In genomic region chr15:52103217-52104207, GRCh38 we compare ENCODE assay signal across 9 cellular contexts. TPM values are rescaled to one million over a fixed set of nuclear protein-coding genes. Genes with fewer than 3 reads are reported as not detected.
A peak's percentile ranks its signal among the peaks of the same experiment; 100 is the strongest.
DNase-seq lines count a peak whose midpoint lies in the region; ATAC-seq and TF ChIP-seq lines count a peak whose summit lies in the region.
"Had no signal": no experiment of that assay in that cellular context is flagged by ENCODE, and none has a peak within 500 bp of the region (broad histone marks: within the 10 kb centered on the region; RNA-seq: fewer than 3 reads in every experiment).

No MANE protein-coding gene starts in this region.

- H3K4me1 ChIP-seq in HEK293 (ENCODE audit: control insufficient read depth, insufficient read depth, low read length) (0 out of 2 replicates have a peak, but pooled peaks cover 2% of the 10 kb centered on the region), skeletal muscle satellite cell (ENCODE audit: control insufficient read depth, insufficient read depth, low read length) (peaks cover 26% of the 10 kb centered on the region)

- H3K27ac Mint-ChIP-seq in activated CD8-positive, alpha-beta T cell treated with anti-CD3 and anti-CD28 coated beads for 36 hours: no peak overlapping the region
- H3K27ac Mint-ChIP-seq in activated CD8-positive, alpha-beta T cell treated with anti-CD3 and anti-CD28 coated beads, Interleukin-2, amount 10 ng/mL, durations not matched to agents 7 days and 5 days: no peak overlapping the region
- H3K27ac Mint-ChIP-seq: activated naive CD4-positive, alpha-beta T cell treated with anti-CD3 and anti-CD28 coated beads, Interleukin-2, amount 50 U/mL, for 24 hours had no signal

- peak overlapping the region; percentile 73 for H3K9ac ChIP-seq in skeletal muscle satellite cell (ENCODE audit: low read depth, low read length)

- no peaks in the 10 kb centered on the region for H3K9me3 ChIP-seq in HEK293 (ENCODE audit: control insufficient read depth, insufficient read depth, low read depth, low read length)
- no peaks in the 10 kb centered on the region for H3K9me3 ChIP-seq in skeletal muscle satellite cell (replicated peaks; ENCODE audit: low read length)

- H3K27me3 ChIP-seq in skeletal muscle satellite cell (ENCODE audit: control insufficient read depth, insufficient read depth, low read length): no peaks in the 10 kb centered on the region

- intact Hi-C loops in activated CD8-positive, alpha-beta T cell treated with anti-CD3 and anti-CD28 coated beads for 36 hours (cut with micrococcal nuclease): no loop called here

- TF ChIP-seq CTCF in activated CD8-positive, alpha-beta T cell treated with anti-CD3 and anti-CD28 coated beads for 36 hours (IDR thresholded peaks at IDR 0.05): no peak
- TF ChIP-seq CTCF in HEK293 (tag by site-specific recombination; IDR thresholded peaks at IDR 0.05): no peak

- POLR2A ChIA-PET in activated CD8-positive, alpha-beta T cell treated with anti-CD3 and anti-CD28 coated beads for 36 hours (lab: Charles Lee): no interaction called here
- POLR2A ChIA-PET in activated CD8-positive, alpha-beta T cell treated with anti-CD3 and anti-CD28 coated beads, Interleukin-2, amount 10 ng/mL, durations not matched to agents 7 days and 5 days (lab: Charles Lee): interaction anchor here (1.0 kb wide), 1 partner anchor 132 kb away, joined by 4 read pairs; the partner anchor contains the start of gene LEO1
- POLR2A ChIA-PET in HEK293 (lab: Yijun Ruan, JAX): interaction anchor here (0.6 kb wide), 3 partner anchors 26 to 98 kb away, joined by 3 read pairs; no protein-coding TSS in a partner anchor

- no peaks in the 10 kb centered on the region for H3K9me3 Mint-ChIP-seq in activated CD8-positive, alpha-beta T cell treated with anti-CD3 and anti-CD28 coated beads for 36 hours
- H3K9me3 Mint-ChIP-seq in activated CD8-positive, alpha-beta T cell treated with anti-CD3 and anti-CD28 coated beads, Interleukin-2, amount 10 ng/mL, durations not matched to agents 7 days and 5 days (ENCODE audit: insufficient read depth): no peaks in the 10 kb centered on the region
- H3K9me3 Mint-ChIP-seq: activated naive CD4-positive, alpha-beta T cell treated with anti-CD3 and anti-CD28 coated beads, Interleukin-2, amount 50 U/mL, for 24 hours had no signal

- no peaks in the 10 kb centered on the region for H3K36me3 Mint-ChIP-seq in activated CD8-positive, alpha-beta T cell treated with anti-CD3 and anti-CD28 coated beads for 36 hours (ENCODE audit: low read depth)
- no peaks in the 10 kb centered on the region for H3K36me3 Mint-ChIP-seq in activated CD8-positive, alpha-beta T cell treated with anti-CD3 and anti-CD28 coated beads, Interleukin-2, amount 10 ng/mL, durations not matched to agents 7 days and 5 days (ENCODE audit: low read depth)

- H3K4me2 ChIP-seq in skeletal muscle satellite cell (ENCODE audit: low read length): peak overlapping the region; percentile 51

- DNase-seq in activated CD8-positive, alpha-beta T cell treated with anti-CD3 and anti-CD28 coated beads for 36 hours: peak; percentile 37
- no peak for DNase-seq in activated CD8-positive, alpha-beta T cell treated with anti-CD3 and anti-CD28 coated beads, Interleukin-2, amount 10 ng/mL, durations not matched to agents 7 days and 5 days
- DNase-seq in MV-4-11 (lab: John Stamatoyannopoulos, UW) (peak; percentile 49), epithelial cell of prostate (ENCODE audit: low read depth, low spot score) (peak; percentile 77), SHP77 treated with DMSO at 0.1 percent for 48 hours (lab: John Stamatoyannopoulos, UW) (no peak)
- no peak for DNase-seq in activated CD8-positive, alpha-beta memory T cell treated with anti-CD3 and anti-CD28 coated beads, Interleukin-2, amount 50 U/mL, for 48 hours

- no peak overlapping the region for H3K4me3 ChIP-seq in HEK293 (ENCODE audit: low read depth, low read length)
- no peak overlapping the region for H3K4me3 ChIP-seq in skeletal muscle satellite cell (ENCODE audit: low read length)

- H3K36me3 ChIP-seq in HEK293 (ENCODE audit: control insufficient read depth in 2 of 2, insufficient read depth in 1 of 2, low read length in 2 of 2) (no peaks in the 10 kb centered on the region), skeletal muscle satellite cell (ENCODE audit: insufficient read depth, low read length) (no peaks in the 10 kb centered on the region)

- CTCF ChIA-PET in activated CD8-positive, alpha-beta T cell treated with anti-CD3 and anti-CD28 coated beads for 36 hours (lab: Charles Lee): interaction anchor here (0.6 kb wide), 1 partner anchor 25 kb away, joined by 3 read pairs; no protein-coding TSS in a partner anchor
- CTCF ChIA-PET in activated CD8-positive, alpha-beta T cell treated with anti-CD3 and anti-CD28 coated beads, Interleukin-2, amount 10 ng/mL, durations not matched to agents 7 days and 5 days (lab: Charles Lee): interaction anchor here (1.1 to 1.8 kb wide), 3 partner anchors 23 to 105 kb away, joined by 3 to 6 read pairs (median 4); no protein-coding TSS in a partner anchor
- CTCF ChIA-PET in HEK293 (lab: Yijun Ruan, JAX): interaction anchor here (0.6 kb wide), 1 partner anchor 47 kb away, joined by 3 read pairs; no protein-coding TSS in a partner anchor

- H3K4me1 Mint-ChIP-seq in activated CD8-positive, alpha-beta T cell treated with anti-CD3 and anti-CD28 coated beads for 36 hours (ENCODE audit: low read depth): no peaks in the 10 kb centered on the region
- peaks cover 7% of the 10 kb centered on the region for H3K4me1 Mint-ChIP-seq in activated CD8-positive, alpha-beta T cell treated with anti-CD3 and anti-CD28 coated beads, Interleukin-2, amount 10 ng/mL, durations not matched to agents 7 days and 5 days (ENCODE audit: low read depth)
- H3K4me1 Mint-ChIP-seq: activated naive CD4-positive, alpha-beta T cell treated with anti-CD3 and anti-CD28 coated beads, Interleukin-2, amount 50 U/mL, for 24 hours had no signal

- H3K27me3 Mint-ChIP-seq in activated CD8-positive, alpha-beta T cell treated with anti-CD3 and anti-CD28 coated beads for 36 hours: peaks cover 2% of the 10 kb centered on the region
- H3K27me3 Mint-ChIP-seq in activated CD8-positive, alpha-beta T cell treated with anti-CD3 and anti-CD28 coated beads, Interleukin-2, amount 10 ng/mL, durations not matched to agents 7 days and 5 days (ENCODE audit: low read depth): peaks cover 10% of the 10 kb centered on the region

- no peak overlapping the region for H3K4me3 Mint-ChIP-seq in activated CD8-positive, alpha-beta T cell treated with anti-CD3 and anti-CD28 coated beads for 36 hours
- H3K4me3 Mint-ChIP-seq in activated CD8-positive, alpha-beta T cell treated with anti-CD3 and anti-CD28 coated beads, Interleukin-2, amount 10 ng/mL, durations not matched to agents 7 days and 5 days: no peak overlapping the region
- H3K4me3 Mint-ChIP-seq: activated naive CD4-positive, alpha-beta T cell treated with anti-CD3 and anti-CD28 coated beads, Interleukin-2, amount 50 U/mL, for 24 hours had no signal

- H3K27ac ChIP-seq in HEK293 (ENCODE audit: extremely low read depth, low read depth, low read length): no peak overlapping the region
- peak overlapping the region; percentile 52 for H3K27ac ChIP-seq in epithelial cell of prostate

- peak; percentile 82 for ATAC-seq in activated CD8-positive, alpha-beta T cell treated with anti-CD3 and anti-CD28 coated beads for 36 hours
- ATAC-seq in activated CD8-positive, alpha-beta T cell treated with anti-CD3 and anti-CD28 coated beads, Interleukin-2, amount 10 ng/mL, durations not matched to agents 7 days and 5 days: no peak

TF ChIP-seq in HEK293, 187 proteins besides CTCF, POLR2A, EP300 and RAD21 (continues in another document):
- TF ChIP-seq, protein P1, sequence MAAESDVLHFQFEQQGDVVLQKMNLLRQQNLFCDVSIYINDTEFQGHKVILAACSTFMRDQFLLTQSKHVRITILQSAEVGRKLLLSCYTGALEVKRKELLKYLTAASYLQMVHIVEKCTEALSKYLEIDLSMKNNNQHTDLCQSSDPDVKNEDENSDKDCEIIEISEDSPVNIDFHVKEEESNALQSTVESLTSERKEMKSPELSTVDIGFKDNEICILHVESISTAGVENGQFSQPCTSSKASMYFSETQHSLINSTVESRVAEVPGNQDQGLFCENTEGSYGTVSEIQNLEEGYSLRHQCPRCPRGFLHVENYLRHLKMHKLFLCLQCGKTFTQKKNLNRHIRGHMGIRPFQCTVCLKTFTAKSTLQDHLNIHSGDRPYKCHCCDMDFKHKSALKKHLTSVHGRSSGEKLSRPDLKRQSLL (tag by site-specific recombination; IDR thresholded peaks at IDR 0.05): no peak
- TF ChIP-seq ZNF660 (tag by site-specific recombination; IDR thresholded peaks at IDR 0.05) (peak; percentile 57; the same call in 1 of the 2 replicates), SP7 (tag by site-specific recombination; IDR thresholded peaks at IDR 0.05) (0 out of 2 replicates have a peak, but pooled peaks have one; percentile 12), PRDM10 (tag by site-specific recombination; IDR thresholded peaks at IDR 0.05) (0 out of 2 replicates have a peak, but pooled peaks have one; percentile 41)

RNA-seq across cellular contexts. Expression of gene BCL2L10, which starts 9.1 kb away (rescaled TPM):
- total RNA-seq in activated CD8-positive, alpha-beta T cell treated with anti-CD3 and anti-CD28 coated beads for 36 hours: not detected
- total RNA-seq in activated CD8-positive, alpha-beta T cell treated with anti-CD3 and anti-CD28 coated beads, Interleukin-2, amount 10 ng/mL, durations not matched to agents 7 days and 5 days: under 1 TPM in 1 of 2 experiments, not detected in 1; 0.26 TPM
- not detected in 2 replicates for total RNA-seq in skeletal muscle satellite cell (2012; rRNA removed)

Comparison
In these comparisons a context has a peak if more than half of its experiments do, and no peak if none do; other contexts are left out.
1. DNase-seq: peak in activated CD8-positive, alpha-beta T cell treated with anti-CD3 and anti-CD28 coated beads for 36 hours (single experiment), MV-4-11 (single experiment) and epithelial cell of prostate (single experiment); none in activated CD8-positive, alpha-beta T cell treated with anti-CD3 and anti-CD28 coated beads, Interleukin-2, amount 10 ng/mL, durations not matched to agents 7 days and 5 days (single experiment), activated CD8-positive, alpha-beta memory T cell treated with anti-CD3 and anti-CD28 coated beads, Interleukin-2, amount 50 U/mL, for 48 hours (single experiment) and SHP77 treated with DMSO at 0.1 percent for 48 hours (single experiment).